ENCODE assay signal across 10 cellular contexts in genomic region chr19:2330255-2330631, GRCh38. TPM values are rescaled to one million over a fixed set of nuclear protein-coding genes. Genes with fewer than 3 reads are reported as not detected.
DNase-seq lines count a peak whose midpoint lies in the region; ATAC-seq and TF ChIP-seq lines count a peak whose summit lies in the region.
"Had no signal": no experiment of that assay in that cellular context is flagged by ENCODE, and none has a peak within 500 bp of the region (broad histone marks: within the 10 kb centered on the region; RNA-seq: fewer than 3 reads in every experiment).

No MANE protein-coding gene starts in this region.

- no peak for TF ChIP-seq POLR2A in vagina (IDR thresholded peaks at IDR 0.05)

- no peak overlapping the region for H2AFZ ChIP-seq in DND-41 (ENCODE audit: low read depth, low read length)

- peaks cover 65% of the 10 kb centered on the region for H3K4me1 Mint-ChIP-seq in activated naive CD8-positive, alpha-beta T cell (ENCODE audit: low read depth)
- peaks cover 63 to 87% (median 87%) of the 10 kb centered on the region in 3 donors for H3K4me1 Mint-ChIP-seq in naive B cell

- intact Hi-C loops in vagina (cut with DNase I), result no loop called here

- no peaks in the 10 kb centered on the region for H3K27me3 Mint-ChIP-seq in activated naive CD8-positive, alpha-beta T cell
- H3K27me3 Mint-ChIP-seq in naive B cell, result no peaks in the 10 kb centered on the region

- H3K9me3 ChIP-seq in DND-41 (ENCODE audit: insufficient read depth, low read length, severe bottlenecking), result no peaks in the 10 kb centered on the region
- H3K9me3 ChIP-seq in vagina, result no peaks in the 10 kb centered on the region
- H3K9me3 ChIP-seq: tibial artery had no signal

- TF ChIP-seq CTCF in 22Rv1 (IDR thresholded peaks at IDR 0.05), result no peak
- no peak for TF ChIP-seq CTCF in DND-41 (IDR thresholded peaks at IDR 0.05; ENCODE audit: borderline replicate concordance, extremely low read depth, low read length, poor library complexity, severe bottlenecking)
- TF ChIP-seq CTCF in vagina (IDR thresholded peaks at IDR 0.05), result no peak

- H3K36me3 Mint-ChIP-seq in activated naive CD8-positive, alpha-beta T cell, result peaks cover 4% of the 10 kb centered on the region
- peaks cover 0 to 8% of the 10 kb centered on the region in 2 donors for H3K36me3 Mint-ChIP-seq in naive B cell

- peak overlapping the region; percentile 99; the same call in 1 of the 2 replicates for H3K9ac ChIP-seq in DND-41 (ENCODE audit: low read depth, low read length)

- H3K27ac ChIP-seq in 22Rv1, result peak overlapping the region; percentile 90; the same call in 1 of the 2 replicates
- H3K27ac ChIP-seq in DND-41 (ENCODE audit: low read length), result peak overlapping the region; percentile 92
- H3K27ac ChIP-seq in vagina, result no peak overlapping the region
- H3K27ac ChIP-seq: tibial artery had no signal

- H3K4me3 Mint-ChIP-seq in activated naive CD8-positive, alpha-beta T cell, result peak overlapping the region; percentile 59
- H3K4me3 Mint-ChIP-seq in naive B cell, result peak overlapping the region; percentile 88 to 99 (median 94)

- ATAC-seq in DND-41 (ENCODE audit: insufficient read depth, low read depth) (no peak), naive B cell (ENCODE audit: low read depth in 2 of 2) (no peak), HG03565 (IDR thresholded peaks at IDR 0.05; ENCODE audit: unreplicated experiment) (no peak)

- H3K27ac Mint-ChIP-seq in activated naive CD8-positive, alpha-beta T cell, result peak overlapping the region; percentile 92
- peak overlapping the region; percentile 86 to 99 (median 97) for H3K27ac Mint-ChIP-seq in naive B cell

- H3K4me3 ChIP-seq in DND-41 (ENCODE audit: low read depth in 1 of 2, low read length in 2 of 2) (peak overlapping the region in 1 of 2 experiments; percentile 43; a peak in 2 of 4 replicates), vagina (no peak overlapping the region)

- DNase-seq in DND-41, result no peak
- no peak for DNase-seq in naive B cell
- DNase-seq in hypothalamus (lab: John Stamatoyannopoulos, UW), result no peak
- DNase-seq in vagina (ENCODE audit: extremely low spot score in 2 of 2), result no peak
- no peak for DNase-seq in NOMO-1 (lab: John Stamatoyannopoulos, UW; ENCODE audit: unreplicated experiment in 2 of 2)
- DNase-seq: posterior cingulate gyrus, tibial artery had no signal

- H3K79me2 ChIP-seq in DND-41 (ENCODE audit: insufficient read depth, low read length), result peaks cover 97% of the 10 kb centered on the region

- H3K4me2 ChIP-seq in DND-41 (ENCODE audit: insufficient read depth, low read length), result peak overlapping the region; percentile 90

- H3K36me3 ChIP-seq in DND-41 (ENCODE audit: insufficient read depth, low read length) (peaks cover 41% of the 10 kb centered on the region), vagina (no peaks in the 10 kb centered on the region)

- H3K9me3 Mint-ChIP-seq in activated naive CD8-positive, alpha-beta T cell (ENCODE audit: low read depth), result no peaks in the 10 kb centered on the region
- no peaks in the 10 kb centered on the region for H3K9me3 Mint-ChIP-seq in naive B cell

- H4K20me1 ChIP-seq in DND-41 (ENCODE audit: insufficient read depth, low read length), result peaks cover 38% of the 10 kb centered on the region

- no peaks in the 10 kb centered on the region for H3K27me3 ChIP-seq in DND-41 (ENCODE audit: insufficient read depth, low read length, poor library complexity)
- no peaks in the 10 kb centered on the region for H3K27me3 ChIP-seq in vagina
- H3K27me3 ChIP-seq: tibial artery had no signal

- H3K4me1 ChIP-seq in DND-41 (ENCODE audit: insufficient read depth, low read length) (peaks cover 68% of the 10 kb centered on the region), vagina (peaks cover 65% of the 10 kb centered on the region)

RNA-seq across cellular contexts. Expression of gene SPPL2B, which starts 1.8 kb away (rescaled TPM):
- 10 to 100 TPM; 13.0 to 38.0 (median 18.7) TPM for polyA plus RNA-seq in naive B cell (ENCODE audit: low read depth in 6 of 6)
- 54.3 TPM for total RNA-seq in vagina

RNA-seq across cellular contexts. Expression of gene LSM7, which starts 1.9 kb away (rescaled TPM):
- 100 to 1,000 TPM; 275 to 337 (median 314) TPM for polyA plus RNA-seq in naive B cell (ENCODE audit: low read depth in 6 of 6)
- total RNA-seq in vagina, result 135 TPM

RNA-seq across cellular contexts. Expression of gene LINGO3, which starts 22.3 kb away (rescaled TPM):
- polyA plus RNA-seq in naive B cell (ENCODE audit: low read depth in 6 of 6), result 10 to 100 TPM in 5 of 6 donors, 1 to 10 TPM in 1; 6.4 to 45.0 (median 15.4) TPM
- not detected for total RNA-seq in vagina

RNA-seq across cellular contexts. Expression of gene TMPRSS9, which starts 29.8 kb away (rescaled TPM):
- polyA plus RNA-seq in naive B cell (ENCODE audit: low read depth in 6 of 6), result not detected
- total RNA-seq in vagina, result not detected

RNA-seq across cellular contexts. Expression of gene PEAK3, which starts 48.3 kb away (rescaled TPM):
- polyA plus RNA-seq in naive B cell (ENCODE audit: low read depth in 6 of 6), result 1 to 10 TPM in 1 of 6 donors, under 1 TPM in 4, not detected in 1; 0.30 to 1.0 (median 0.49) TPM
- 2.0 TPM for total RNA-seq in vagina
